ENCODE assay signal across 2 cellular contexts in genomic region chr3:35070088-35070487, GRCh38.
TF ChIP-seq lines count a peak whose summit lies in the region.

No MANE protein-coding gene starts in this region.

TF ChIP-seq in SK-N-SH treated with all-trans-retinoic acid at 6 μM for 48 hours, 23 proteins besides CTCF, POLR2A, EP300 and RAD21 (continued from another document):
- peak; percentile 53; the same call in 1 of the 2 replicates for TF ChIP-seq TSHZ2 (CRISPR knock-in tag; IDR thresholded peaks at IDR 0.05)
- TF ChIP-seq, protein P1, sequence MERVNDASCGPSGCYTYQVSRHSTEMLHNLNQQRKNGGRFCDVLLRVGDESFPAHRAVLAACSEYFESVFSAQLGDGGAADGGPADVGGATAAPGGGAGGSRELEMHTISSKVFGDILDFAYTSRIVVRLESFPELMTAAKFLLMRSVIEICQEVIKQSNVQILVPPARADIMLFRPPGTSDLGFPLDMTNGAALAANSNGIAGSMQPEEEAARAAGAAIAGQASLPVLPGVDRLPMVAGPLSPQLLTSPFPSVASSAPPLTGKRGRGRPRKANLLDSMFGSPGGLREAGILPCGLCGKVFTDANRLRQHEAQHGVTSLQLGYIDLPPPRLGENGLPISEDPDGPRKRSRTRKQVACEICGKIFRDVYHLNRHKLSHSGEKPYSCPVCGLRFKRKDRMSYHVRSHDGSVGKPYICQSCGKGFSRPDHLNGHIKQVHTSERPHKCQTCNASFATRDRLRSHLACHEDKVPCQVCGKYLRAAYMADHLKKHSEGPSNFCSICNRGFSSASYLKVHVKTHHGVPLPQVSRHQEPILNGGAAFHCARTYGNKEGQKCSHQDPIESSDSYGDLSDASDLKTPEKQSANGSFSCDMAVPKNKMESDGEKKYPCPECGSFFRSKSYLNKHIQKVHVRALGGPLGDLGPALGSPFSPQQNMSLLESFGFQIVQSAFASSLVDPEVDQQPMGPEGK (CRISPR knock-in tag; IDR thresholded peaks at IDR 0.05; ENCODE audit: borderline replicate concordance) = no peak

TF ChIP-seq in SK-N-SH, 30 proteins besides CTCF, POLR2A, EP300 and RAD21 (continued from another document):
- no peak for TF ChIP-seq USF1 (IDR thresholded peaks at IDR 0.05; ENCODE audit: borderline replicate concordance, low read depth)
- no peak for TF ChIP-seq SIN3A (IDR thresholded peaks at IDR 0.05; ENCODE audit: borderline replicate concordance, low read depth, low read length)
- no peak for TF ChIP-seq CHD2 (IDR thresholded peaks at IDR 0.05; ENCODE audit: low read length, partially characterized antibody)
- no peak for TF ChIP-seq ELF1 (IDR thresholded peaks at IDR 0.05)
- TF ChIP-seq, protein P2, sequence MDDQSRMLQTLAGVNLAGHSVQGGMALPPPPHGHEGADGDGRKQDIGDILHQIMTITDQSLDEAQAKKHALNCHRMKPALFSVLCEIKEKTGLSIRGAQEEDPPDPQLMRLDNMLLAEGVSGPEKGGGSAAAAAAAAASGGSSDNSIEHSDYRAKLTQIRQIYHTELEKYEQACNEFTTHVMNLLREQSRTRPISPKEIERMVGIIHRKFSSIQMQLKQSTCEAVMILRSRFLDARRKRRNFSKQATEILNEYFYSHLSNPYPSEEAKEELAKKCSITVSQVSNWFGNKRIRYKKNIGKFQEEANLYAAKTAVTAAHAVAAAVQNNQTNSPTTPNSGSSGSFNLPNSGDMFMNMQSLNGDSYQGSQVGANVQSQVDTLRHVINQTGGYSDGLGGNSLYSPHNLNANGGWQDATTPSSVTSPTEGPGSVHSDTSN (IDR thresholded peaks at IDR 0.05) = no peak
- TF ChIP-seq NFIC (IDR thresholded peaks at IDR 0.05; ENCODE audit: borderline replicate concordance) = no peak
- no peak for TF ChIP-seq JUND (IDR thresholded peaks at IDR 0.05)
- TF ChIP-seq, protein P3, sequence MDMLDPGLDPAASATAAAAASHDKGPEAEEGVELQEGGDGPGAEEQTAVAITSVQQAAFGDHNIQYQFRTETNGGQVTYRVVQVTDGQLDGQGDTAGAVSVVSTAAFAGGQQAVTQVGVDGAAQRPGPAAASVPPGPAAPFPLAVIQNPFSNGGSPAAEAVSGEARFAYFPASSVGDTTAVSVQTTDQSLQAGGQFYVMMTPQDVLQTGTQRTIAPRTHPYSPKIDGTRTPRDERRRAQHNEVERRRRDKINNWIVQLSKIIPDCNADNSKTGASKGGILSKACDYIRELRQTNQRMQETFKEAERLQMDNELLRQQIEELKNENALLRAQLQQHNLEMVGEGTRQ (IDR thresholded peaks at IDR 0.05; ENCODE audit: borderline replicate concordance, low read depth, low read length) = no peak
- TF ChIP-seq SMC3 (IDR thresholded peaks at IDR 0.05; ENCODE audit: low read depth, low read length) = no peak
- TF ChIP-seq FOXJ3 (CRISPR knock-in tag; IDR thresholded peaks at IDR 0.05) = no peak
- TF ChIP-seq GABPA (IDR thresholded peaks at IDR 0.05; ENCODE audit: low read depth) = no peak
- no peak for TF ChIP-seq MXI1 (IDR thresholded peaks at IDR 0.05; ENCODE audit: low read depth, low read length)
- no peak for TF ChIP-seq TEAD4 (IDR thresholded peaks at IDR 0.05; ENCODE audit: borderline replicate concordance, insufficient read depth)
- TF ChIP-seq FOXM1 (IDR thresholded peaks at IDR 0.05; ENCODE audit: low read depth) = no peak
- TF ChIP-seq POLR2AphosphoS5 (IDR thresholded peaks at IDR 0.05; ENCODE audit: low read depth, low read length) = no peak
- no peak for TF ChIP-seq RCOR1 (IDR thresholded peaks at IDR 0.05; ENCODE audit: low read length)
- TF ChIP-seq GATA2 (CRISPR knock-in tag; IDR thresholded peaks at IDR 0.05) = no peak
- TF ChIP-seq NRF1 (IDR thresholded peaks at IDR 0.05; ENCODE audit: low read depth, low read length) = no peak
